30 cellular contexts compared by ENCODE assay signal in genomic region chr1:54204199-54204598, GRCh38. TPM values are rescaled to one million over a fixed set of nuclear protein-coding genes. Genes with fewer than 3 reads are reported as not detected.
"Had no signal": no experiment of that assay in that cellular context is flagged by ENCODE, and none has a peak within 500 bp of the region (broad histone marks: within the 10 kb centered on the region; RNA-seq: fewer than 3 reads in every experiment).

No MANE protein-coding gene starts in this region.

- FAIRE-seq: urothelium cell line had no signal

- H3K4me3 ChIP-seq: stomach, suprapubic skin, testis, thoracic aorta, thyroid gland, tibial artery, tibial nerve, transverse colon, upper lobe of left lung, upper lobe of right lung, uterus, vagina had no signal

- DNase-seq: stimulated activated CD4-positive, alpha-beta T cell treated with anti-CD3 and anti-CD28 coated beads, Interleukin-2, amount 100 ng/mL, for 48 hours; stimulated activated CD4-positive, alpha-beta T cell treated with anti-CD3 and anti-CD28 coated beads, Interleukin-4, amount 100 ng/mL, for 1 hour; stimulated activated CD4-positive, alpha-beta T cell treated with anti-CD3 and anti-CD28 coated beads, Interleukin-4, amount 100 ng/mL, for 24 hours; stimulated activated CD4-positive, alpha-beta T cell treated with anti-CD3 and anti-CD28 coated beads, Interleukin-4, amount 100 ng/mL, for 4 hours; stimulated activated CD8-positive, alpha-beta memory T cell treated with anti-CD3 and anti-CD28 coated beads, Interleukin-4, amount 100 ng/mL, for 48 hours; stimulated activated naive B cell treated with anti-CD40 and anti-IgM and Interleukin-4, amounts not matched to agents 10 μg/mL and 1 μg/mL and 100 μg/mL, for 72 hours; stimulated activated naive CD4-positive, alpha-beta T cell; stimulated activated naive CD4-positive, alpha-beta T cell treated with Interleukin-2 at 50 U/mL for 16 hours; stimulated activated naive CD8-positive, alpha-beta T cell treated with anti-CD3 and anti-CD28 coated beads, Interleukin-15, amount 100 ng/mL, for 72 hours; stimulated activated naive CD8-positive, alpha-beta T cell treated with anti-CD3 and anti-CD28 coated beads, Interleukin-15, Interleukin-2, amounts not matched to agents 100 U/mL and 50 U/mL, for 24 hours; stomach; substantia nigra; testis; thyroid gland; tibial artery; transverse colon; trophoblast cell; upper lobe of left lung; upper lobe of right lung; uterus had no signal

- H3K27me3 ChIP-seq: stomach, suprapubic skin, testis, thyroid gland, tibial artery, tibial nerve, transverse colon, upper lobe of left lung, upper lobe of right lung, uterus, vagina had no signal

- H3K9me3 ChIP-seq: stomach, suprapubic skin, testis, thoracic aorta, thyroid gland, tibial artery, tibial nerve, transverse colon, upper lobe of left lung, upper lobe of right lung, uterus, vagina had no signal

- H3K27ac ChIP-seq: stomach, suprapubic skin, testis, thoracic aorta, thyroid gland, tibial artery, tibial nerve, transverse colon, upper lobe of left lung, upper lobe of right lung, uterus, vagina had no signal

- H3K36me3 ChIP-seq: uterus had no signal

- ATAC-seq: stimulated activated effector memory CD8-positive, alpha-beta T cell treated with anti-CD3 and anti-CD28 coated beads, Interleukin-12 subunit alpha, Interleukin-12 subunit beta, amount 100 ng/mL, for 72 hours; stimulated activated memory B cell treated with anti-CD40 and anti-IgM and Interleukin-4, amounts not matched to agents 10 μg/mL and 1 μg/mL and 100 μg/mL, for 72 hours; stimulated activated naive B cell treated with anti-CD40 and anti-IgM and Interleukin-4, amounts not matched to agents 10 μg/mL and 1 μg/mL and 100 μg/mL, for 72 hours; stimulated activated naive CD8-positive, alpha-beta T cell treated with anti-CD3 and anti-CD28 coated beads, Interleukin-15, amount 100 ng/mL, for 72 hours; stimulated activated naive CD8-positive, alpha-beta T cell treated with anti-CD3 and anti-CD28 coated beads, Interleukin-15, Interleukin-2, amounts not matched to agents 100 U/mL and 50 U/mL, for 24 hours; upper lobe of right lung had no signal

- H3K4me1 ChIP-seq: uterus had no signal

RNA-seq across cellular contexts. Expression of gene CDCP2, which starts 51.4 kb away (rescaled TPM):
- total RNA-seq: suprapubic skin, temporal lobe, thoracic aorta, upper lobe of left lung, urinary bladder, vagina had no signal
- polyA plus RNA-seq: stomach, thymus, urinary bladder had no signal
